16 cellular contexts compared by ENCODE assay signal in the genomic region with DNA sequence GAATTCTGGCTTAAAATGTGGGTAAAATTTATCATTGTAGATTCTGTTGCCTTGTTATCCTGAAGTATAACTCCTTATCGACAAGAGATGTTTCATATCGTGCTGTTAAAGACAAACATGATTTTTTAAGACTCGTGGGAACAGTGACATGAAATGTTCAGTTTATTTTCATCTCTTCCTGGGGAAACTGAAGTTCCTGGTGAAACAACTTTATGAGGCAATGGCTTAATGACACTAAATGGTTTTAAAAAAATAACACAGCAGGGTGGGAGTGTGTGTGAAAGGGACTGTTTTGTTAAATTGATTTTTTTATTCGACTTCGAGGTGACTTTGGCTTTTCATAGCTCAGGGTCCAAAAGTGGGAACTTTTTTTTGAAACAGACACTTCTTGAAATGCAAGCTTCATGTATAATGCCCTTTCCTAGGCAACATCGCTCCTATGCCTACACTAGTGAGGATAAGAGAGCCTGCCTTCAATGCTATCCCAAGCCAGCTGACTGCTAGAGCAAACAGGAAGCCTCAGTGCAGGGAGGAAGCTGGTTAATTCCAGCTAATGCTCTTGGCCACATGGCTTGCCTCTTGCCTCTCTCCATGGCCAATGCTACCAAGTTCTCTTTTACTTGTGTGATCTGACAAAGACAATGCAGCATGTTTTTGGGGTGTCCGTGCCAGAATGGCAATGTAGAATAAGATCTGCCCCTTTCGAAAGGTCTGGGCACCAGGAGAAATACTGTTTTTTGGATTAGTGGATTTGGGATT.
"Had no signal": no experiment of that assay in that cellular context is flagged by ENCODE, and none has a peak within 500 bp of the region (broad histone marks: within the 10 kb centered on the region; RNA-seq: fewer than 3 reads in every experiment).

No MANE protein-coding gene starts in this region.

- H3K4me3 Mint-ChIP-seq: activated naive CD8-positive, alpha-beta T cell treated with anti-CD3 and anti-CD28 coated beads, Interleukin-2, amount 50 U/mL, for 24 hours; activated T-helper 17 cell treated with anti-CD3 and anti-CD28 coated beads, Interleukin-2, amount 50 U/mL, for 72 hours; endodermal cell; neural progenitor cell; stimulated activated effector memory CD8-positive, alpha-beta T cell treated with anti-CD3 and anti-CD28 coated beads, Interleukin-12 subunit alpha, Interleukin-12 subunit beta, amount 100 ng/mL, for 72 hours had no signal

- H3K4me2 ChIP-seq: neural progenitor cell had no signal

- H3K27me3 Mint-ChIP-seq: activated naive CD8-positive, alpha-beta T cell treated with anti-CD3 and anti-CD28 coated beads, Interleukin-2, amount 50 U/mL, for 24 hours; activated T-helper 17 cell treated with anti-CD3 and anti-CD28 coated beads, Interleukin-2, amount 50 U/mL, for 72 hours had no signal

- H3K4me1 ChIP-seq: pancreas had no signal

- H3K9me3 ChIP-seq: pancreas, sigmoid colon had no signal

- FAIRE-seq: bronchial epithelial cell, islet of Langerhans, pancreas had no signal

- H3K4me3 ChIP-seq: dorsolateral prefrontal cortex, neural progenitor cell, pancreas, sigmoid colon had no signal

- ATAC-seq: activated naive CD8-positive, alpha-beta T cell treated with anti-CD3 and anti-CD28 coated beads, Interleukin-2, amount 50 U/mL, for 24 hours; activated T-helper 17 cell treated with anti-CD3 and anti-CD28 coated beads, Interleukin-2, amount 50 U/mL, for 72 hours; pancreas; stimulated activated effector memory CD8-positive, alpha-beta T cell treated with anti-CD3 and anti-CD28 coated beads, Interleukin-12 subunit alpha, Interleukin-12 subunit beta, amount 100 ng/mL, for 72 hours had no signal

- H3K36me3 Mint-ChIP-seq: neural progenitor cell; stimulated activated effector memory CD8-positive, alpha-beta T cell treated with anti-CD3 and anti-CD28 coated beads, Interleukin-12 subunit alpha, Interleukin-12 subunit beta, amount 100 ng/mL, for 72 hours had no signal

- DNase-seq: activated CD4-positive, alpha-beta T cell treated with anti-CD3 and anti-CD28 coated beads, Interleukin-2, amount 50 U/mL, for 4 hours; activated CD4-positive, CD25-positive, alpha-beta regulatory T cell treated with anti-CD3 and anti-CD28 coated beads, Interleukin-2, amount 50 U/mL, for 72 hours; activated naive CD4-positive, alpha-beta T cell treated with Interleukin-2 at 50 U/mL for 16 hours; activated naive CD8-positive, alpha-beta T cell treated with anti-CD3 and anti-CD28 coated beads, Interleukin-2, amount 50 U/mL, for 24 hours; aorta; dorsolateral prefrontal cortex; endodermal cell; mammary epithelial cell; pancreas; sigmoid colon; stimulated activated CD4-positive, alpha-beta T cell treated with anti-CD3 and anti-CD28 coated beads, Interleukin-2, amount 100 ng/mL, for 24 hours had no signal

- H3K4me1 Mint-ChIP-seq: activated naive CD8-positive, alpha-beta T cell treated with anti-CD3 and anti-CD28 coated beads, Interleukin-2, amount 50 U/mL, for 24 hours; activated T-helper 17 cell treated with anti-CD3 and anti-CD28 coated beads, Interleukin-2, amount 50 U/mL, for 72 hours; stimulated activated effector memory CD8-positive, alpha-beta T cell treated with anti-CD3 and anti-CD28 coated beads, Interleukin-12 subunit alpha, Interleukin-12 subunit beta, amount 100 ng/mL, for 72 hours had no signal

- H3K27ac Mint-ChIP-seq: activated naive CD8-positive, alpha-beta T cell treated with anti-CD3 and anti-CD28 coated beads, Interleukin-2, amount 50 U/mL, for 24 hours; activated T-helper 17 cell treated with anti-CD3 and anti-CD28 coated beads, Interleukin-2, amount 50 U/mL, for 72 hours; endodermal cell; neural progenitor cell; stimulated activated effector memory CD8-positive, alpha-beta T cell treated with anti-CD3 and anti-CD28 coated beads, Interleukin-12 subunit alpha, Interleukin-12 subunit beta, amount 100 ng/mL, for 72 hours had no signal

- H3K27ac ChIP-seq: dorsolateral prefrontal cortex, neural progenitor cell, pancreas had no signal
